ENCODE assay signal across 22 cellular contexts in the genomic region with DNA sequence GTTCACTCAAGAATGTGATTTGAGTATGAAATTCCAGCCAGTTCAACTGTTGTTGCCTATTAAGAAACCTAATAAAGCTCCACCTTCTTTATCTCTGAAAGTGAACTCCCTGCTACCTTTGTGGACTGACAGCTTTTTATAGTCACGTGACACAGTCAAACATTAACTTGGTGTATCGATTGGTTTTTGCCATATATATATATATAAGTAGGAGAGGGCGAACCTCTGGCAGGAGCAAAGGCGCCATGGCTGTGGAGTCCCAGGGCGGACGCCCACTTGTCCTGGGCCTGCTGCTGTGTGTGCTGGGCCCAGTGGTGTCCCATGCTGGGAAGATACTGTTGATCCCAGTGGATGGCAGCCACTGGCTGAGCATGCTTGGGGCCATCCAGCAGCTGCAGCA. TPM values are rescaled to one million over a fixed set of nuclear protein-coding genes. Genes with fewer than 3 reads are reported as not detected.
"Had no signal": no experiment of that assay in that cellular context is flagged by ENCODE, and none has a peak within 500 bp of the region (broad histone marks: within the 10 kb centered on the region; RNA-seq: fewer than 3 reads in every experiment).

A gene (plus strand): TSS at position 228 of the 400 bp plus-strand sequence. CDS start 18 bp downstream, at position 246.

- H3K27me3 ChIP-seq: breast epithelium, uterus had no signal

- DNase-seq: activated CD4-positive, alpha-beta T cell treated with anti-CD3 and anti-CD28 coated beads, Interleukin-2, amount 10 ng/mL, durations not matched to agents 7 days and 5 days; activated CD8-positive, alpha-beta memory T cell treated with anti-CD3 and anti-CD28 coated beads, Interleukin-2, amount 50 U/mL, for 48 hours; activated effector memory CD4-positive, alpha-beta T cell treated with Interleukin-2 at 50 U/mL for 16 hours; activated naive CD4-positive, alpha-beta T cell treated with anti-CD3 and anti-CD28 coated beads, Interleukin-2, amount 50 U/mL, for 16 hours; activated T-cell treated with anti-CD3 and anti-CD28 coated beads, Interleukin-2, amount 50 U/mL, for 48 hours; effector CD4-positive, alpha-beta T cell; heart left ventricle; kidney glomerular epithelial cell; mesendoderm; occipital lobe; posterior cingulate gyrus; stimulated activated CD4-positive, alpha-beta T cell treated with anti-CD3 and anti-CD28 coated beads, Interleukin-1b, Interleukin-23, amount 100 ng/mL, for 48 hours; stimulated activated CD8-positive, alpha-beta memory T cell treated with anti-CD3 and anti-CD28 coated beads, Interleukin-4, amount 100 ng/mL, for 48 hours; stimulated activated naive CD4-positive, alpha-beta T cell; uterus had no signal

- H3K36me3 ChIP-seq: breast epithelium, heart left ventricle, uterus had no signal

- H3K9me3 ChIP-seq: breast epithelium, heart left ventricle, uterus had no signal

- FAIRE-seq: astrocyte, frontal cortex had no signal

- H3K9me3 Mint-ChIP-seq: activated CD4-positive, alpha-beta T cell treated with anti-CD3 and anti-CD28 coated beads, Interleukin-2, amount 10 ng/mL, durations not matched to agents 7 days and 5 days; nephron; T-helper 1 cell treated with Interleukin-12 subunit alpha and Interleukin-12 subunit beta and Interleukin-4 antibody, amounts not matched to agents 30 μg/mL and 1 μg/mL, for 36 hours had no signal

- H3K4me3 Mint-ChIP-seq: activated CD4-positive, alpha-beta T cell treated with anti-CD3 and anti-CD28 coated beads, Interleukin-2, amount 10 ng/mL, durations not matched to agents 7 days and 5 days; nephron; T-helper 1 cell treated with Interleukin-12 subunit alpha and Interleukin-12 subunit beta and Interleukin-4 antibody, amounts not matched to agents 30 μg/mL and 1 μg/mL, for 36 hours had no signal

- H3K27ac ChIP-seq: breast epithelium, coronary artery, heart left ventricle, uterus had no signal

- H3K4me3 ChIP-seq: breast epithelium, coronary artery, heart left ventricle, uterus had no signal

- H3K4me1 Mint-ChIP-seq: activated CD4-positive, alpha-beta T cell treated with anti-CD3 and anti-CD28 coated beads, Interleukin-2, amount 10 ng/mL, durations not matched to agents 7 days and 5 days; nephron had no signal

- ATAC-seq: activated CD4-positive, CD25-positive, alpha-beta regulatory T cell treated with anti-CD3 and anti-CD28 coated beads, Interleukin-2, amount 50 U/mL, for 24 hours; heart left ventricle had no signal

- H3K4me1 ChIP-seq: breast epithelium, heart left ventricle, uterus had no signal

- H3K27ac Mint-ChIP-seq: activated CD4-positive, alpha-beta T cell treated with anti-CD3 and anti-CD28 coated beads, Interleukin-2, amount 10 ng/mL, durations not matched to agents 7 days and 5 days; nephron; T-helper 1 cell treated with Interleukin-12 subunit alpha and Interleukin-12 subunit beta and Interleukin-4 antibody, amounts not matched to agents 30 μg/mL and 1 μg/mL, for 36 hours had no signal

RNA-seq across cellular contexts. Expression of the gene that starts here (rescaled TPM):
- total RNA-seq: activated CD4-positive, alpha-beta T cell treated with anti-CD3 and anti-CD28 coated beads, Interleukin-2, amount 10 ng/mL, durations not matched to agents 7 days and 5 days; astrocyte; breast epithelium; frontal cortex; heart left ventricle; occipital lobe; uterus had no signal
